ENCODE assay signal across 22 cellular contexts in the genomic region with DNA sequence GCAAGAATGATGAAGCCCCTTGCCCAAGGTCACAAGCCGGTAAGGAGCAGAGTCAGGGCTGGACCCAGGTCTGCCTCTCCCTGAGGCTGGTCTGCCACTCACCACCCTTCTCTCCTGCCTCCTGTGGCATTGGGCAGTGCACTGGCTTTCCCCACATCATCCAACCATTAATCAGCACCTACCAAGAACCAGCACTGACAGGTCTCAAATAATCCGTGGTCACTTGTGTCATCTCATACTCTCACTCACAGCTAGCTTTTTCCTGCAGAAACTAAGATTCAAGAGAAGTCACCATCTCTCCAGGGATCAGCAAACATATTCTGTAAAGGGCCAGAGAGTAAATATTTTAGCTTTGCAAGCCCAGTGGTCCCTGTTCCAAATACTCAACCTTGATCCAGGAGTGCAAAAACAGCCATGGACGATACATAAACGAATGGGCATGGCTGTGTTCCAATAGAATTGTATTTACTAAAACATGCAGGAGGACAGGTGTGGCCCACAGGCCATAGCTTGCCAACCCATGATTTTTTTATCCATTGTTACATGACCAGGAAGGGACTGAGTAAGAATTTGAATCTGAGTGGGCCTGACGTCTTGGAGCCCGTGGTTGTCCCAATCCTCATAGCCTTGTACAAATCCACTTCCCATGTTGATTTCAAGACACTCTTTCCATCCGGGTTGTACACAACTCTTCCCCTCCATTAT.
"Had no signal": no experiment of that assay in that cellular context is flagged by ENCODE, and none has a peak within 500 bp of the region (broad histone marks: within the 10 kb centered on the region; RNA-seq: fewer than 3 reads in every experiment).

No MANE protein-coding gene starts in this region.

- H3K9me3 Mint-ChIP-seq: activated CD4-positive, alpha-beta memory T cell treated with anti-CD3 and anti-CD28 coated beads for 36 hours; activated naive CD4-positive, alpha-beta T cell treated with anti-CD3 and anti-CD28 coated beads, Interleukin-2, amount 50 U/mL, for 24 hours; activated T-cell treated with anti-CD3 and anti-CD28 coated beads, Interleukin-2, amount 50 U/mL, for 72 hours; T-helper 1 cell treated with Interleukin-12 subunit alpha and Interleukin-12 subunit beta and Interleukin-4 antibody, amounts not matched to agents 30 μg/mL and 1 μg/mL, for 36 hours had no signal

- H3K27ac Mint-ChIP-seq: activated B cell treated with CpG ODN at 0.5 μM for 24 hours; activated CD4-positive, alpha-beta memory T cell treated with anti-CD3 and anti-CD28 coated beads for 36 hours; activated CD4-positive, alpha-beta T cell treated with anti-CD3 and anti-CD28 coated beads, Interleukin-2, amount 10 ng/mL, durations not matched to agents 7 days and 5 days; activated naive CD4-positive, alpha-beta T cell treated with anti-CD3 and anti-CD28 coated beads, Interleukin-2, amount 50 U/mL, for 24 hours; activated T-cell treated with anti-CD3 and anti-CD28 coated beads, Interleukin-2, amount 50 U/mL, for 72 hours; IgD-negative memory B cell; T-helper 1 cell treated with Interleukin-12 subunit alpha and Interleukin-12 subunit beta and Interleukin-4 antibody, amounts not matched to agents 30 μg/mL and 1 μg/mL, for 36 hours had no signal

- H3K27me3 ChIP-seq: Peyer's patch had no signal

- H3K4me1 ChIP-seq: Peyer's patch had no signal

- ATAC-seq: activated T-cell treated with anti-CD3 and anti-CD28 coated beads, Interleukin-2, amount 50 U/mL, for 72 hours had no signal

- H3K36me3 ChIP-seq: Peyer's patch had no signal

- H3K4me1 Mint-ChIP-seq: activated B cell treated with CpG ODN at 0.5 μM for 24 hours; activated CD4-positive, alpha-beta T cell treated with anti-CD3 and anti-CD28 coated beads, Interleukin-2, amount 10 ng/mL, durations not matched to agents 7 days and 5 days; activated naive CD4-positive, alpha-beta T cell treated with anti-CD3 and anti-CD28 coated beads, Interleukin-2, amount 50 U/mL, for 24 hours; IgD-negative memory B cell had no signal

- H3K9me3 ChIP-seq: Peyer's patch had no signal

- H3K4me3 Mint-ChIP-seq: activated B cell treated with CpG ODN at 0.5 μM for 24 hours; activated CD4-positive, alpha-beta memory T cell treated with anti-CD3 and anti-CD28 coated beads for 36 hours; activated CD4-positive, alpha-beta T cell treated with anti-CD3 and anti-CD28 coated beads, Interleukin-2, amount 10 ng/mL, durations not matched to agents 7 days and 5 days; activated naive CD4-positive, alpha-beta T cell treated with anti-CD3 and anti-CD28 coated beads, Interleukin-2, amount 50 U/mL, for 24 hours; activated T-cell treated with anti-CD3 and anti-CD28 coated beads, Interleukin-2, amount 50 U/mL, for 72 hours; T-helper 1 cell treated with Interleukin-12 subunit alpha and Interleukin-12 subunit beta and Interleukin-4 antibody, amounts not matched to agents 30 μg/mL and 1 μg/mL, for 36 hours had no signal

- H3K36me3 Mint-ChIP-seq: activated CD4-positive, alpha-beta memory T cell treated with anti-CD3 and anti-CD28 coated beads for 36 hours; activated naive CD4-positive, alpha-beta T cell treated with anti-CD3 and anti-CD28 coated beads, Interleukin-2, amount 50 U/mL, for 24 hours; IgD-negative memory B cell had no signal

- H3K27me3 Mint-ChIP-seq: activated B cell treated with CpG ODN at 0.5 μM for 24 hours; activated CD4-positive, alpha-beta memory T cell treated with anti-CD3 and anti-CD28 coated beads for 36 hours; activated CD4-positive, alpha-beta T cell treated with anti-CD3 and anti-CD28 coated beads, Interleukin-2, amount 10 ng/mL, durations not matched to agents 7 days and 5 days; activated naive CD4-positive, alpha-beta T cell treated with anti-CD3 and anti-CD28 coated beads, Interleukin-2, amount 50 U/mL, for 24 hours; IgD-negative memory B cell had no signal

- H3K27ac ChIP-seq: Peyer's patch had no signal

- DNase-seq: activated B cell treated with CpG ODN at 0.5 μM for 24 hours; activated CD4-positive, alpha-beta memory T cell treated with anti-CD3 and anti-CD28 coated beads for 36 hours; activated CD4-positive, alpha-beta T cell treated with anti-CD3 and anti-CD28 coated beads, Interleukin-2, amount 10 ng/mL, durations not matched to agents 7 days and 5 days; activated CD8-positive, alpha-beta memory T cell treated with anti-CD3 and anti-CD28 coated beads for 24 hours; activated naive CD4-positive, alpha-beta T cell; activated T-cell treated with anti-CD3 and anti-CD28 coated beads for 4 hours; activated T-cell treated with anti-CD3 and anti-CD28 coated beads, Interleukin-2, amount 50 U/mL, for 72 hours; cerebellar nuclear complex; KG1; NCI-H1092; NCI-H1417 treated with DMSO at 0.1 percent for 48 hours; NCI-H1694; NCI-H2029; NCI-H2107; NCI-H2171 treated with DMSO at 0.1 percent for 48 hours; NCI-H226; NCI-H524; SHP77 treated with DMSO at 0.1 percent for 48 hours had no signal

- H3K4me3 ChIP-seq: Peyer's patch had no signal
